ENCODE assay signal across 8 cellular contexts in the genomic region with DNA sequence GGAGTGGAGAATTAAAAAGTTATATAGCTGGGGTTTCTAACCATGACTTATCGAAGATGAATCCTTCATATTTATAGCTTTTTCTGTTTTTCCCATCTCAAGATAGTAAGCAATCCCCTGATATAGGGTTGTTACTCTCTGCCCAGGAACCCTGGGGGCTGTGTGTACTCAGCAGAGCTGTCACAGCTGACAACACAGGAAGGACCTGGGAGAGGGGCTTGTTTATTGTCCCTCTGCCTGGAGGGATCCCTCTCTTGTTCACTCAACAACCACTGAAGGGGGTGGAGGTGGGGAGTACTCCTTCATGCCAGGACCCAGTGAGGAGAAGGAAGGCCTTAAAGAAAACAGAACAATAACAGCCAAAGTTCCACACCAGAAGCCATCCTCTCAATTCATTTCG. TPM values are rescaled to one million over a fixed set of nuclear protein-coding genes. Genes with fewer than 3 reads are reported as not detected.
"Had no signal": no experiment of that assay in that cellular context is flagged by ENCODE, and none has a peak within 500 bp of the region (broad histone marks: within the 10 kb centered on the region; RNA-seq: fewer than 3 reads in every experiment).

No MANE protein-coding gene starts in this region.

- DNase-seq: GDM1, GF-D8 had no signal

- FAIRE-seq: G401.6, GM12878, GM12891, GM12892, GM18507, GM19239 had no signal

- H3K4me3 ChIP-seq: GM12878 had no signal

- ATAC-seq: GM12878 had no signal

RNA-seq across cellular contexts. Expression of a gene that starts 19.8 kb away (rescaled TPM):
- total RNA-seq: GM12878 had no signal
- polyA plus RNA-seq: GM12878 had no signal
